ENCODE assay signal across 9 cellular contexts in the genomic region with DNA sequence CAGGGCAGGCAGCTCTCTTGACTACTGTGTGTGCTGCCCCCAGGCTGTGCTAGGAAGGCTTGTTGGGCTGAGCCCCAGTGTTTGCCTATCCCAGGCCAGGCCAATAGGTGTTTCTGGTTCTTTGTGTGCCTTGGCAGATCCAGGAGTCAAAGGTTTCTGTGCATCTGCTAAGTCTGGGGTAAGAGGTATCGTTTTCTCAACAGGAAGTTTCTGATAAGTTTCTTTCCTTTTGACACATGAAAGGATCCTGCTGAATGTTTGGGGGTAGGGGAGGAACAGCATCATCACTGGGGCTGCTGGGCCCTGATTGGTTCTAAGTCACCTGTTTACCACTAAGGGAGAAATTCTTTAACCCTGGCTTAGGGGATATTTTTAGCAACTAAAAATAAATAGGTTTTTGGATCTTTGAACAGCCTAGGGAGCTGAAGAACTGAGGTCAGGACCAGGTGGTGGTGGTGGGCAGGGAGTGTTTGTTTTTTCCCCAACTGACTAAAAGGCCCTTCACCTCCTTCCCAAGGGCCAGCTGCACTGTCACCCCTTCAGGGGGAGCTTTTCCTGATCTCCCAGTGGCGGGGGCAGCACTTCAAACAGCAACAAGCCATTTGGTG.
A peak's percentile ranks its signal among the peaks of the same experiment; 100 is the strongest.
DNase-seq lines count a peak whose midpoint lies in the region; ATAC-seq, FAIRE-seq and TF ChIP-seq lines count a peak whose summit lies in the region.
"Had no signal": no experiment of that assay in that cellular context is flagged by ENCODE, and none has a peak within 500 bp of the region (broad histone marks: within the 10 kb centered on the region; RNA-seq: fewer than 3 reads in every experiment).

No MANE protein-coding gene starts in this region.

- FAIRE-seq in RCC 7860 (lab: Jason Lieb, UNC) = no peak
- FAIRE-seq: bronchial epithelial cell had no signal

- ATAC-seq in GM21447 (IDR thresholded peaks at IDR 0.05; ENCODE audit: unreplicated experiment) = peak; percentile 84
- ATAC-seq in stimulated activated memory B cell treated with anti-CD40 and anti-IgM and Interleukin-4, amounts not matched to agents 10 μg/mL and 1 μg/mL and 100 μg/mL, for 72 hours = peak; percentile 58

- no peak overlapping the region for H3K27ac Mint-ChIP-seq in stimulated activated memory B cell treated with anti-CD40 and anti-IgM and Interleukin-4, amounts not matched to agents 10 μg/mL and 1 μg/mL and 100 μg/mL, for 72 hours

- TF ChIP-seq CTCF in GM06990 (IDR thresholded peaks at IDR 0.05; ENCODE audit: insufficient read depth, low read length, poor library complexity, severe bottlenecking) = no peak

- no peak overlapping the region for H3K4me3 Mint-ChIP-seq in stimulated activated memory B cell treated with anti-CD40 and anti-IgM and Interleukin-4, amounts not matched to agents 10 μg/mL and 1 μg/mL and 100 μg/mL, for 72 hours

- no peak overlapping the region for H3K4me3 ChIP-seq in GM06990 (replicated peaks; ENCODE audit: low read depth, low read length)

- no peaks in the 10 kb centered on the region for H3K36me3 Mint-ChIP-seq in stimulated activated memory B cell treated with anti-CD40 and anti-IgM and Interleukin-4, amounts not matched to agents 10 μg/mL and 1 μg/mL and 100 μg/mL, for 72 hours

- peaks cover 4% of the 10 kb centered on the region for H3K36me3 ChIP-seq in GM06990 (ENCODE audit: control insufficient read depth, insufficient read depth, low read length)

- no peaks in the 10 kb centered on the region for H3K27me3 ChIP-seq in GM06990 (replicated peaks; ENCODE audit: control insufficient read depth, insufficient read depth, low read length)

- H3K9me3 Mint-ChIP-seq in stimulated activated memory B cell treated with anti-CD40 and anti-IgM and Interleukin-4, amounts not matched to agents 10 μg/mL and 1 μg/mL and 100 μg/mL, for 72 hours = no peaks in the 10 kb centered on the region

- DNase-seq in GM06990 (ENCODE audit: extremely low read depth, insufficient read length) (peak; percentile 61), NAMALWA (ENCODE audit: low spot score) (peak; percentile 33), RCC 7860 (ENCODE audit: low spot score) (no peak), NCI-H187 treated with DMSO at 0.1 percent for 48 hours (lab: John Stamatoyannopoulos, UW) (no peak)
- DNase-seq in central memory CD4-positive, alpha-beta T cell = peak; percentile 69
- no peak for DNase-seq in NK-92 treated with Interleukin-12 subunit alpha and Interleukin-12 subunit beta, amount 100 ng/mL, for 24 hours (lab: John Stamatoyannopoulos, UW)

- peaks cover 14% of the 10 kb centered on the region for H3K27me3 Mint-ChIP-seq in stimulated activated memory B cell treated with anti-CD40 and anti-IgM and Interleukin-4, amounts not matched to agents 10 μg/mL and 1 μg/mL and 100 μg/mL, for 72 hours

- H3K4me1 Mint-ChIP-seq in stimulated activated memory B cell treated with anti-CD40 and anti-IgM and Interleukin-4, amounts not matched to agents 10 μg/mL and 1 μg/mL and 100 μg/mL, for 72 hours = peaks cover 5% of the 10 kb centered on the region

Comparison
In these comparisons a context has a peak if more than half of its experiments do, and no peak if none do; other contexts are left out.
1. DNase-seq: peak in GM06990 (single experiment), NAMALWA (single experiment) and central memory CD4-positive, alpha-beta T cell (single experiment); none in NK-92 treated with Interleukin-12 subunit alpha and Interleukin-12 subunit beta, amount 100 ng/mL, for 24 hours (single experiment), RCC 7860 (single experiment) and NCI-H187 treated with DMSO at 0.1 percent for 48 hours (single experiment).